ENCODE assay signal across 27 cellular contexts in the genomic region with DNA sequence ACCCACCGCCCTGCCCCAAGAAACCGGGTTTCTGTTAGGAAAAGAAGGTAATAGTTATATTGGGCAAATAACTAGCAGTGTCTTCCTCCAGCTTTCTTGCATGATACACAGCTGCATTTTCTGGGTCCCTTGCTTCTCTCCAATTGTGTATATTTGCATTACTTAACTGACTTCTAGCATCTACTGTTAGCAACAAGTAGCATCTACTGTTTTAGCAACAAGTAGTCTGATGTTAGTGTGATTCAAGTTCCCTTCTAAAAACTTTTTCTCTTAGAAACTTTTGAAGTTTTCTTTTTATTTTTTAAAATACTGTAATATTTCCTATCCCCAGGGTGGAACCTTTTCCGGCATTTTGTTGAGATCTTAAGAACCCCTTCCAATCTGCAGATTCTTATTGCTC.
"Had no signal": no experiment of that assay in that cellular context is flagged by ENCODE, and none has a peak within 500 bp of the region (broad histone marks: within the 10 kb centered on the region; RNA-seq: fewer than 3 reads in every experiment).

No MANE protein-coding gene starts in this region.

- ATAC-seq: effector memory CD8-positive, alpha-beta T cell; esophagus mucosa; foreskin keratinocyte; gastrocnemius medialis; gastroesophageal sphincter; heart left ventricle; heart right ventricle had no signal

- DNase-seq: colonic mucosa; cortex of kidney; dermis blood vessel endothelial cell; dorsolateral prefrontal cortex; effector CD4-positive, alpha-beta T cell; effector CD8-positive, alpha-beta T cell; effector memory CD4-positive, alpha-beta T cell; effector memory CD8-positive, alpha-beta T cell; endodermal cell; erythroblast; esophagus squamous epithelium; foreskin fibroblast; foreskin keratinocyte; foreskin melanocyte; gastrocnemius medialis; glutamatergic neuron; head of caudate nucleus; heart left ventricle; heart right ventricle had no signal

- H3K4me1 ChIP-seq: colonic mucosa, esophagus muscularis mucosa, esophagus squamous epithelium, gastroesophageal sphincter, heart left ventricle had no signal

- H3K27me3 ChIP-seq: colonic mucosa, esophagus muscularis mucosa, foreskin keratinocyte, gastrocnemius medialis, gastroesophageal sphincter, heart left ventricle, heart right ventricle had no signal

- H3K27ac ChIP-seq: colonic mucosa, coronary artery, dorsolateral prefrontal cortex, epithelial cell of prostate, esophagus muscularis mucosa, esophagus squamous epithelium, foreskin keratinocyte, gastrocnemius medialis, gastroesophageal sphincter, heart left ventricle, heart right ventricle had no signal

- H3K36me3 ChIP-seq: colonic mucosa, esophagus muscularis mucosa, esophagus squamous epithelium, gastrocnemius medialis, gastroesophageal sphincter, heart left ventricle, heart right ventricle had no signal

- H3K9me3 ChIP-seq: colonic mucosa, esophagus muscularis mucosa, esophagus squamous epithelium, gastrocnemius medialis, gastroesophageal sphincter, heart left ventricle, heart right ventricle had no signal

- H3K4me3 ChIP-seq: colonic mucosa, coronary artery, dorsolateral prefrontal cortex, esophagus muscularis mucosa, esophagus squamous epithelium, gastrocnemius medialis, gastroesophageal sphincter, heart left ventricle, heart right ventricle had no signal

- FAIRE-seq: colon, endothelial cell of umbilical vein, frontal cortex had no signal
